8 cellular contexts compared by ENCODE assay signal in the genomic region with DNA sequence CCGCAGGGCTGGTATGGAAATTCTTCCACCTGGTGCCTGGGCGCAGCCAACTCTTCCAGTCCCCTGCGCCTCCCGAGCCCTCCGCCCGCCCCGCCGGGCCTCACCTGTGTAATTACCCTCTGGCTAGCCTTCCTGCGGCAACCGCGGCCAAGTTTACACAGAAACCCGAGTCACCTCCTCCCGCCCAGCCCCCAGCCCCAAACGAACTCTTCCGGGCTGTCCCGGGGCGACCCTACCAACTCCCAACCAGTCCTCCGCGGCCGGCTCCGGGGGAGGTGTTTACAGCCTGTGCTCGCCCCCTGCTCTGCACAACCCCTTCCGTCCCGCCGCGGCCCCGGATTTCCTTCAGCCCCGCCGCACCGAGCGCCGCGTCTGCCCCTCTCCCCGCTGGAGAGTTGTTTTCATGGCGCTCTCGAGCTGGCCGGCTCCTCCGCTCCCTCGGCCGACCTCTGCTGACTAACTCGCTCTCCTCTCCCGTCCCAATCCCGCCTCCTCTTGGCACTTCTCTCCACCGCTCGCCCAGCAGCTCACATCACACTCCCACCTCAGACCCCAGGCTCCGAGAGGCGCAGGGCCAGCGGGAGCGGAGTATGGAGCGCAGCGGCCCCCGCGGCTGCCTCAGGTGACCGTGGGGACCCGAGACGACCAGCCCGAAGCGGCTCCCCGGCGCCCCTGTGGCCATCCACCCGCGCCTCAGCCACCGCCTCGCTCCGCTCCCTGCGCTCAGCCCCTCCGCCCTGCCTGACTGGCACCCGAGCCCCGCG. TPM values are rescaled to one million over a fixed set of nuclear protein-coding genes. Genes with fewer than 3 reads are reported as not detected.
DNase-seq lines count a peak whose midpoint lies in the region; ATAC-seq, FAIRE-seq and TF ChIP-seq lines count a peak whose summit lies in the region.

No MANE protein-coding gene starts in this region.

- DNase-seq in GM12892 (ENCODE audit: insufficient read length) (no peak), NCI-H146 treated with DMSO at 0.1 percent for 48 hours (lab: John Stamatoyannopoulos, UW; ENCODE audit: unreplicated experiment) (peak; percentile 37), dedifferentiated amniotic fluid mesenchymal stem cell (ENCODE audit: extremely low spot score) (peak; percentile 36), T1000 (lab: John Stamatoyannopoulos, UW) (no peak)
- DNase-seq in activated CD4-positive, alpha-beta T cell treated with anti-CD3 and anti-CD28 coated beads, Interleukin-2, amount 10 ng/mL, durations not matched to agents 24 days and 14 days: peak; percentile 92
- DNase-seq in stimulated activated CD4-positive, alpha-beta T cell treated with anti-CD3 and anti-CD28 coated beads, Interleukin-4, amount 100 ng/mL, for 48 hours (ENCODE audit: low read depth in 2 of 2): peak; percentile 29 to 32

- peak overlapping the region; percentile 89 to 93 for H3K9ac ChIP-seq in liver (ENCODE audit: low read depth in 1 of 2, low read length in 2 of 2)

- H3K4me1 ChIP-seq in liver (ENCODE audit: control insufficient read depth in 4 of 4, insufficient read depth in 4 of 4, low read length in 3 of 4): peaks cover 3 to 26% (median 18%) of the 10 kb centered on the region in 4 donors

- H3K27me3 Mint-ChIP-seq in activated CD4-positive, alpha-beta T cell treated with anti-CD3 and anti-CD28 coated beads, Interleukin-2, amount 10 ng/mL, durations not matched to agents 24 days and 14 days: peaks cover 6% of the 10 kb centered on the region

- peaks cover 29% of the 10 kb centered on the region for H3K4me1 Mint-ChIP-seq in activated CD4-positive, alpha-beta T cell treated with anti-CD3 and anti-CD28 coated beads, Interleukin-2, amount 10 ng/mL, durations not matched to agents 24 days and 14 days

- WGBS in liver: under 1% methylated on average over 70 of the region's 70 CpGs

- no peak for TF ChIP-seq POLR2A in GM12892 (IDR thresholded peaks at IDR 0.05; ENCODE audit: low read depth, low read length)

- TF ChIP-seq RAD21 in liver (IDR thresholded peaks at IDR 0.05): no peak

- H3K27ac ChIP-seq in liver (ENCODE audit: low read depth in 1 of 2, low read length in 2 of 2): peak overlapping the region; percentile 96 to 100

- no peaks in the 10 kb centered on the region for H3K9me3 ChIP-seq in liver (ENCODE audit: control insufficient read depth in 4 of 4, low read length in 3 of 4)

- H3K27me3 ChIP-seq in liver (ENCODE audit: control insufficient read depth in 4 of 4, insufficient read depth in 4 of 4, low read length in 3 of 4): no peaks in the 10 kb centered on the region

- no peak for TF ChIP-seq CTCF in liver (IDR thresholded peaks at IDR 0.05; ENCODE audit: low read depth, low read length, missing input control)

- H3K4me3 ChIP-seq in liver (ENCODE audit: low read depth in 1 of 3, low read length in 3 of 3): peak overlapping the region; percentile 76 to 97 (median 80)

- H3K36me3 Mint-ChIP-seq in activated CD4-positive, alpha-beta T cell treated with anti-CD3 and anti-CD28 coated beads, Interleukin-2, amount 10 ng/mL, durations not matched to agents 24 days and 14 days (ENCODE audit: low read depth): peaks cover 12% of the 10 kb centered on the region

- FAIRE-seq in GM12892 (lab: Jason Lieb, UNC): peak; percentile 51

- intact Hi-C loops in activated CD4-positive, alpha-beta T cell treated with anti-CD3 and anti-CD28 coated beads, Interleukin-2, amount 10 ng/mL, durations not matched to agents 24 days and 14 days (cut with micrococcal nuclease): loop anchor here (1.0 to 5.0 kb wide), 8 partner anchors 20 to 706 kb away; a partner anchor contains a TSS

- peak; percentile 21 for ATAC-seq in HG02610 (IDR thresholded peaks at IDR 0.05; ENCODE audit: unreplicated experiment)

- peak overlapping the region; percentile 99 for H3K27ac Mint-ChIP-seq in activated CD4-positive, alpha-beta T cell treated with anti-CD3 and anti-CD28 coated beads, Interleukin-2, amount 10 ng/mL, durations not matched to agents 24 days and 14 days

- peaks cover 0 to 7% (median 1%) of the 10 kb centered on the region in 4 donors for H3K36me3 ChIP-seq in liver (ENCODE audit: control insufficient read depth in 4 of 4, insufficient read depth in 3 of 4, low read depth in 1 of 4, low read length in 3 of 4)

- peak overlapping the region; percentile 98 for H3K4me3 Mint-ChIP-seq in activated CD4-positive, alpha-beta T cell treated with anti-CD3 and anti-CD28 coated beads, Interleukin-2, amount 10 ng/mL, durations not matched to agents 24 days and 14 days

- no peaks in the 10 kb centered on the region for H3K9me3 Mint-ChIP-seq in activated CD4-positive, alpha-beta T cell treated with anti-CD3 and anti-CD28 coated beads, Interleukin-2, amount 10 ng/mL, durations not matched to agents 24 days and 14 days

TF ChIP-seq in liver, 16 proteins besides CTCF, POLR2A, EP300 and RAD21:
- no peak for TF ChIP-seq HNF4G (IDR thresholded peaks at IDR 0.05)
- TF ChIP-seq GABPA (IDR thresholded peaks at IDR 0.05 in 1 of 2, conservative IDR thresholded peaks at IDR 0.05 in 1 of 2): peak in 1 of 2 donors; percentile 49
- TF ChIP-seq, protein P1, sequence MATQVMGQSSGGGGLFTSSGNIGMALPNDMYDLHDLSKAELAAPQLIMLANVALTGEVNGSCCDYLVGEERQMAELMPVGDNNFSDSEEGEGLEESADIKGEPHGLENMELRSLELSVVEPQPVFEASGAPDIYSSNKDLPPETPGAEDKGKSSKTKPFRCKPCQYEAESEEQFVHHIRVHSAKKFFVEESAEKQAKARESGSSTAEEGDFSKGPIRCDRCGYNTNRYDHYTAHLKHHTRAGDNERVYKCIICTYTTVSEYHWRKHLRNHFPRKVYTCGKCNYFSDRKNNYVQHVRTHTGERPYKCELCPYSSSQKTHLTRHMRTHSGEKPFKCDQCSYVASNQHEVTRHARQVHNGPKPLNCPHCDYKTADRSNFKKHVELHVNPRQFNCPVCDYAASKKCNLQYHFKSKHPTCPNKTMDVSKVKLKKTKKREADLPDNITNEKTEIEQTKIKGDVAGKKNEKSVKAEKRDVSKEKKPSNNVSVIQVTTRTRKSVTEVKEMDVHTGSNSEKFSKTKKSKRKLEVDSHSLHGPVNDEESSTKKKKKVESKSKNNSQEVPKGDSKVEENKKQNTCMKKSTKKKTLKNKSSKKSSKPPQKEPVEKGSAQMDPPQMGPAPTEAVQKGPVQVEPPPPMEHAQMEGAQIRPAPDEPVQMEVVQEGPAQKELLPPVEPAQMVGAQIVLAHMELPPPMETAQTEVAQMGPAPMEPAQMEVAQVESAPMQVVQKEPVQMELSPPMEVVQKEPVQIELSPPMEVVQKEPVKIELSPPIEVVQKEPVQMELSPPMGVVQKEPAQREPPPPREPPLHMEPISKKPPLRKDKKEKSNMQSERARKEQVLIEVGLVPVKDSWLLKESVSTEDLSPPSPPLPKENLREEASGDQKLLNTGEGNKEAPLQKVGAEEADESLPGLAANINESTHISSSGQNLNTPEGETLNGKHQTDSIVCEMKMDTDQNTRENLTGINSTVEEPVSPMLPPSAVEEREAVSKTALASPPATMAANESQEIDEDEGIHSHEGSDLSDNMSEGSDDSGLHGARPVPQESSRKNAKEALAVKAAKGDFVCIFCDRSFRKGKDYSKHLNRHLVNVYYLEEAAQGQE (IDR thresholded peaks at IDR 0.05): no peak
- TF ChIP-seq, protein P2, sequence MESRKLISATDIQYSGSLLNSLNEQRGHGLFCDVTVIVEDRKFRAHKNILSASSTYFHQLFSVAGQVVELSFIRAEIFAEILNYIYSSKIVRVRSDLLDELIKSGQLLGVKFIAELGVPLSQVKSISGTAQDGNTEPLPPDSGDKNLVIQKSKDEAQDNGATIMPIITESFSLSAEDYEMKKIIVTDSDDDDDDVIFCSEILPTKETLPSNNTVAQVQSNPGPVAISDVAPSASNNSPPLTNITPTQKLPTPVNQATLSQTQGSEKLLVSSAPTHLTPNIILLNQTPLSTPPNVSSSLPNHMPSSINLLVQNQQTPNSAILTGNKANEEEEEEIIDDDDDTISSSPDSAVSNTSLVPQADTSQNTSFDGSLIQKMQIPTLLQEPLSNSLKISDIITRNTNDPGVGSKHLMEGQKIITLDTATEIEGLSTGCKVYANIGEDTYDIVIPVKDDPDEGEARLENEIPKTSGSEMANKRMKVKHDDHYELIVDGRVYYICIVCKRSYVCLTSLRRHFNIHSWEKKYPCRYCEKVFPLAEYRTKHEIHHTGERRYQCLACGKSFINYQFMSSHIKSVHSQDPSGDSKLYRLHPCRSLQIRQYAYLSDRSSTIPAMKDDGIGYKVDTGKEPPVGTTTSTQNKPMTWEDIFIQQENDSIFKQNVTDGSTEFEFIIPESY (IDR thresholded peaks at IDR 0.05): no peak
- peak; percentile 67 to 90 for TF ChIP-seq RXRA (IDR thresholded peaks at IDR 0.05)
- TF ChIP-seq, protein P3, sequence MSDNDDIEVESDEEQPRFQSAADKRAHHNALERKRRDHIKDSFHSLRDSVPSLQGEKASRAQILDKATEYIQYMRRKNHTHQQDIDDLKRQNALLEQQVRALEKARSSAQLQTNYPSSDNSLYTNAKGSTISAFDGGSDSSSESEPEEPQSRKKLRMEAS (IDR thresholded peaks at IDR 0.05): no peak
- TF ChIP-seq EGR1 (IDR thresholded peaks at IDR 0.05; ENCODE audit: low read depth in 2 of 2): no peak
- peak; percentile 51 for TF ChIP-seq TAF1 (conservative IDR thresholded peaks at IDR 0.05)
- peak; percentile 60 for TF ChIP-seq YY1 (IDR thresholded peaks at IDR 0.05)
- TF ChIP-seq FOXA2 (IDR thresholded peaks at IDR 0.05): peak; percentile 52
- TF ChIP-seq JUND (IDR thresholded peaks at IDR 0.05): peak; percentile 9 to 22
- peak; percentile 44 for TF ChIP-seq SP1 (IDR thresholded peaks at IDR 0.05)
TF ChIP-seq in liver: peak in this region for 7.

RNA-seq across cellular contexts. Expression of a gene that starts 0.5 kb away (rescaled TPM):
- 14.3 TPM for polyA plus RNA-seq in GM12892 (2012; ENCODE audit: missing spikeins)
- total RNA-seq in activated CD4-positive, alpha-beta T cell treated with anti-CD3 and anti-CD28 coated beads, Interleukin-2, amount 10 ng/mL, durations not matched to agents 24 days and 14 days: 9.3 and 13.4 TPM in 2 replicates
- total RNA-seq in liver: 10 to 100 TPM; 31.4 to 77.8 TPM
- 10 to 100 TPM; 12.8 to 20.9 TPM for polyA plus RNA-seq in liver

Comparison
In these comparisons a context has a peak if more than half of its experiments do, and no peak if none do; other contexts are left out.
1. DNase-seq: peak in NCI-H146 treated with DMSO at 0.1 percent for 48 hours (single experiment), activated CD4-positive, alpha-beta T cell treated with anti-CD3 and anti-CD28 coated beads, Interleukin-2, amount 10 ng/mL, durations not matched to agents 24 days and 14 days (single experiment), dedifferentiated amniotic fluid mesenchymal stem cell (single experiment) and stimulated activated CD4-positive, alpha-beta T cell treated with anti-CD3 and anti-CD28 coated beads, Interleukin-4, amount 100 ng/mL, for 48 hours (2 of 2); none in GM12892 (single experiment) and T1000 (single experiment).